ENCODE assay signal across 15 cellular contexts in genomic region chr11:70524096-70524922, GRCh38.
DNase-seq lines count a peak whose midpoint lies in the region; ATAC-seq and TF ChIP-seq lines count a peak whose summit lies in the region.
"Had no signal": no experiment of that assay in that cellular context is flagged by ENCODE, and none has a peak within 500 bp of the region (broad histone marks: within the 10 kb centered on the region; RNA-seq: fewer than 3 reads in every experiment).

No MANE protein-coding gene starts in this region.

- peak; percentile 39 for DNase-seq in Right ventricle myocardium inferior (ENCODE audit: missing footprints)
- DNase-seq in cardiac septum (ENCODE audit: low spot score): no peak
- DNase-seq in RWPE2 (ENCODE audit: low spot score): peak; percentile 36
- peak in 2 of 3 donors; percentile 3 to 7 for DNase-seq in right cardiac atrium
- no peak for DNase-seq in type B pancreatic cell (ENCODE audit: extremely low spot score, unreplicated experiment)
- no peak for DNase-seq in activated CD4-positive, CD25-positive, alpha-beta regulatory T cell (lab: John Stamatoyannopoulos, UW)
- no peak for DNase-seq in NCI-H2171 (lab: John Stamatoyannopoulos, UW)
- DNase-seq: activated CD4-positive, CD25-positive, alpha-beta regulatory T cell treated with anti-CD3 and anti-CD28 coated beads, Interleukin-2, amount 50 U/mL, for 72 hours; NCI-H1694 treated with DMSO at 0.1 percent for 48 hours; SIG-M5 had no signal

- intact Hi-C loops in Right ventricle myocardium inferior (cut with DNase I) (no loop called here), cardiac septum (cut with DNase I) (no loop called here), right cardiac atrium (cut with DNase I) (no loop called here)

- H3K27ac Mint-ChIP-seq in type B pancreatic cell: peak overlapping the region; percentile 50
- H3K27ac Mint-ChIP-seq: activated T-helper 1 cell treated with anti-CD3 and anti-CD28 coated beads, Interleukin-12 subunit alpha, Interleukin-12 subunit beta, Interleukin-2, Interleukin-4 antibody, amounts not matched to agents 30 ng/mL and 10 ng/mL and 1 ng/mL, durations not matched to agents 14 hours and 24 hours and 36 hours; CD14-positive monocyte; T-helper 2 cell treated with Interferon-gamma antibody and Interleukin-4, amounts not matched to agents 5 μg/mL and 100 μg/mL, for 36 hours had no signal

- no peaks in the 10 kb centered on the region for H3K27me3 Mint-ChIP-seq in type B pancreatic cell

- H3K4me3 ChIP-seq in RWPE2 (ENCODE audit: severe bottlenecking) (no peak overlapping the region), right cardiac atrium (ENCODE audit: low read length) (no peak overlapping the region)
- H3K4me3 ChIP-seq: hepatocyte had no signal

- H3K9me3 ChIP-seq in RWPE2 (ENCODE audit: severe bottlenecking) (no peaks in the 10 kb centered on the region), right cardiac atrium (ENCODE audit: control insufficient read depth, low read length) (no peaks in the 10 kb centered on the region)

- no peak overlapping the region for H3K4me3 Mint-ChIP-seq in type B pancreatic cell
- H3K4me3 Mint-ChIP-seq: activated T-helper 1 cell treated with anti-CD3 and anti-CD28 coated beads, Interleukin-12 subunit alpha, Interleukin-12 subunit beta, Interleukin-2, Interleukin-4 antibody, amounts not matched to agents 30 ng/mL and 10 ng/mL and 1 ng/mL, durations not matched to agents 14 hours and 24 hours and 36 hours; CD14-positive monocyte; T-helper 2 cell treated with Interferon-gamma antibody and Interleukin-4, amounts not matched to agents 5 μg/mL and 100 μg/mL, for 36 hours had no signal

- no peaks in the 10 kb centered on the region for H3K36me3 Mint-ChIP-seq in type B pancreatic cell
- H3K36me3 Mint-ChIP-seq: CD14-positive monocyte had no signal

- H3K4me1 ChIP-seq in RWPE2 (ENCODE audit: insufficient read depth, poor library complexity, severe bottlenecking) (no peaks in the 10 kb centered on the region), right cardiac atrium (ENCODE audit: control insufficient read depth, insufficient read depth, low read length) (no peaks in the 10 kb centered on the region)

- H3K27me3 ChIP-seq in RWPE2 (ENCODE audit: insufficient read depth, poor library complexity, severe bottlenecking) (no peaks in the 10 kb centered on the region), right cardiac atrium (ENCODE audit: control insufficient read depth, insufficient read depth) (no peaks in the 10 kb centered on the region)
- H3K27me3 ChIP-seq: hepatocyte had no signal

- WGBS in right cardiac atrium: 54% methylated on average over 21 of the region's 21 CpGs

- TF ChIP-seq CTCF in RWPE2 (IDR thresholded peaks at IDR 0.05; ENCODE audit: poor library complexity, severe bottlenecking): no peak
- no peak for TF ChIP-seq CTCF in type B pancreatic cell (conservative IDR thresholded peaks at IDR 0.05)

- no peak overlapping the region for H3K27ac ChIP-seq in RWPE2 (ENCODE audit: poor library complexity, severe bottlenecking)
- no peak overlapping the region for H3K27ac ChIP-seq in right cardiac atrium (ENCODE audit: low read length)
- H3K27ac ChIP-seq: hepatocyte had no signal

- H3K36me3 ChIP-seq in RWPE2 (ENCODE audit: low read depth): no peaks in the 10 kb centered on the region

- no peaks in the 10 kb centered on the region for H3K9me3 Mint-ChIP-seq in type B pancreatic cell
- H3K9me3 Mint-ChIP-seq: activated T-helper 1 cell treated with anti-CD3 and anti-CD28 coated beads, Interleukin-12 subunit alpha, Interleukin-12 subunit beta, Interleukin-2, Interleukin-4 antibody, amounts not matched to agents 30 ng/mL and 10 ng/mL and 1 ng/mL, durations not matched to agents 14 hours and 24 hours and 36 hours; T-helper 2 cell treated with Interferon-gamma antibody and Interleukin-4, amounts not matched to agents 5 μg/mL and 100 μg/mL, for 36 hours had no signal

- H3K4me1 Mint-ChIP-seq in type B pancreatic cell (ENCODE audit: unreplicated experiment): peaks cover 29% of the 10 kb centered on the region
- H3K4me1 Mint-ChIP-seq: CD14-positive monocyte had no signal

- no peak for ATAC-seq in Right ventricle myocardium inferior
- ATAC-seq in RWPE2 (ENCODE audit: low read depth): no peak
- no peak for ATAC-seq in right cardiac atrium
- ATAC-seq in HG03378 (IDR thresholded peaks at IDR 0.05; ENCODE audit: unreplicated experiment): no peak

Comparison
In these comparisons a context has a peak if more than half of its experiments do, and no peak if none do; other contexts are left out.
1. DNase-seq: peak in Right ventricle myocardium inferior (single experiment), RWPE2 (single experiment) and right cardiac atrium (2 of 3); none in cardiac septum (single experiment), type B pancreatic cell (single experiment), activated CD4-positive, CD25-positive, alpha-beta regulatory T cell (0 of 4) and NCI-H2171 (single experiment).